Comparison of ENCODE assay signal across 33 cellular contexts in genomic region chr10:114142018-114142417, GRCh38. TPM values are rescaled to one million over a fixed set of nuclear protein-coding genes. Genes with fewer than 3 reads are reported as not detected.
A peak's percentile ranks its signal among the peaks of the same experiment; 100 is the strongest.
DNase-seq lines count a peak whose midpoint lies in the region; ATAC-seq, FAIRE-seq and TF ChIP-seq lines count a peak whose summit lies in the region.
"Had no signal": no experiment of that assay in that cellular context is flagged by ENCODE, and none has a peak within 500 bp of the region (broad histone marks: within the 10 kb centered on the region; RNA-seq: fewer than 3 reads in every experiment).

No MANE protein-coding gene starts in this region.

- TF ChIP-seq CTCF in fibroblast of villous mesenchyme (IDR thresholded peaks at IDR 0.05; ENCODE audit: insufficient read depth, low read depth, low read length) = no peak

- H3K4me1 ChIP-seq in small intestine (ENCODE audit: control insufficient read depth in 2 of 2, insufficient read depth in 1 of 2, low read depth in 1 of 2, low read length in 1 of 2) = no peaks in the 10 kb centered on the region
- H3K4me1 ChIP-seq: foreskin keratinocyte, vagina had no signal

- peak; percentile 94 for ATAC-seq in Right ventricle myocardium superior (ENCODE audit: poor library complexity)
- ATAC-seq in HG02870 (IDR thresholded peaks at IDR 0.05; ENCODE audit: unreplicated experiment) = no peak
- no peak for ATAC-seq in HG02885 (IDR thresholded peaks at IDR 0.05; ENCODE audit: poor library complexity, unreplicated experiment)
- ATAC-seq: activated naive CD8-positive, alpha-beta T cell treated with anti-CD3 and anti-CD28 coated beads, Interleukin-2, amount 50 U/mL, for 24 hours; esophagus mucosa; foreskin keratinocyte; Panc1 had no signal

- no peak overlapping the region for H3K27ac ChIP-seq in small intestine (ENCODE audit: low read depth in 1 of 2, low read length in 1 of 2)
- H3K27ac ChIP-seq: C4-2B, foreskin keratinocyte, heart right ventricle, thoracic aorta, vagina had no signal

- FAIRE-seq in small intestine (lab: Jason Lieb, UNC) = no peak
- FAIRE-seq: H1, HTR-8/SVneo had no signal

- WGBS in small intestine, 3 donors = 10 to 56% (median 47%) methylated on average over 3 of the region's 3 CpGs

- intact Hi-C loops in Right ventricle myocardium superior (cut with DNase I) = no loop called here
- intact Hi-C loops in cardiac septum (cut with DNase I) = no loop called here

- no peaks in the 10 kb centered on the region for H3K9me3 ChIP-seq in small intestine (ENCODE audit: control insufficient read depth, low read depth)
- H3K9me3 ChIP-seq: heart right ventricle, thoracic aorta, vagina had no signal

- DNase-seq in Right ventricle myocardium superior = no peak
- DNase-seq in cardiac septum (ENCODE audit: low spot score) = no peak
- DNase-seq in NCI-H69 (lab: John Stamatoyannopoulos, UW) = peak; percentile 24
- peak; percentile 53 for DNase-seq in fibroblast of villous mesenchyme (ENCODE audit: low read depth)
- peak; percentile 54 for DNase-seq in small intestine
- no peak for DNase-seq in NOMO-1 (lab: John Stamatoyannopoulos, UW; ENCODE audit: unreplicated experiment in 2 of 2)
- DNase-seq: activated CD4-positive, alpha-beta T cell treated with anti-CD3 and anti-CD28 coated beads, Interleukin-2, amount 50 U/mL, for 48 hours; activated CD4-positive, CD25-positive, alpha-beta regulatory T cell treated with anti-CD3 and anti-CD28 coated beads, Interleukin-2, amount 50 U/mL, for 72 hours; activated naive CD4-positive, alpha-beta T cell; activated naive CD8-positive, alpha-beta T cell treated with anti-CD3 and anti-CD28 coated beads, Interleukin-2, amount 50 U/mL, for 24 hours; central memory CD4-positive, alpha-beta T cell; endodermal cell; foreskin keratinocyte; heart right ventricle; HFFc6; KG1; mammary epithelial cell; MM.1S; NCI-H524; SHP77 treated with DMSO at 0.1 percent for 48 hours; stimulated activated CD4-positive, alpha-beta T cell treated with anti-CD3 and anti-CD28 coated beads, Interleukin-1b, Interleukin-23, amount 100 ng/mL, for 48 hours had no signal

- no peaks in the 10 kb centered on the region for H3K27me3 ChIP-seq in small intestine (ENCODE audit: control insufficient read depth in 2 of 2, insufficient read depth in 2 of 2, low read length in 2 of 2)
- H3K27me3 ChIP-seq: foreskin keratinocyte, heart right ventricle, vagina had no signal

- H3K4me3 ChIP-seq in fibroblast of villous mesenchyme (ENCODE audit: low read depth, low read length) (no peak overlapping the region), small intestine (ENCODE audit: low read depth in 1 of 2, low read length in 2 of 2) (no peak overlapping the region)
- H3K4me3 ChIP-seq: heart right ventricle, thoracic aorta, vagina had no signal

- peaks cover 2 to 20% of the 10 kb centered on the region in 2 donors for H3K36me3 ChIP-seq in small intestine (ENCODE audit: control insufficient read depth in 2 of 2, insufficient read depth in 2 of 2, low read length in 2 of 2)

RNA-seq across cellular contexts. Expression of gene CCDC186, which starts 32.0 kb away (rescaled TPM):
- 15.3 TPM for total RNA-seq in Right ventricle myocardium superior
- 19.5 TPM for total RNA-seq in cardiac septum
- 15.1 and 22.0 TPM in 2 replicates for total RNA-seq in fibroblast of villous mesenchyme
- 10 to 100 TPM in 2 of 3 donors, 1 to 10 TPM in 1; 7.2 to 13.0 (median 11.1) TPM for polyA plus RNA-seq in small intestine

RNA-seq across cellular contexts. Expression of gene TDRD1, which starts 37.1 kb away (rescaled TPM):
- total RNA-seq in Right ventricle myocardium superior (5.8 TPM), cardiac septum (1.2 TPM), fibroblast of villous mesenchyme (0.43 and 0.64 TPM in 2 replicates)
- under 1 TPM in 1 of 3 donors, not detected in 2; 0.10 TPM for polyA plus RNA-seq in small intestine
- total RNA-seq: A172, esophagus mucosa, HFFc6, osteocyte, vagina had no signal
- polyA plus RNA-seq: foreskin keratinocyte, mammary epithelial cell, neural cell had no signal

Comparison
In these comparisons a context has a peak if more than half of its experiments do, and no peak if none do; other contexts are left out.
1. DNase-seq: peak in NCI-H69 (single experiment), fibroblast of villous mesenchyme (single experiment) and small intestine (single experiment); none in Right ventricle myocardium superior (single experiment), cardiac septum (single experiment) and NOMO-1 (0 of 2).